In genomic region chr17:21283482-21284318, GRCh38 we compare ENCODE assay signal across 8 cellular contexts. TPM values are rescaled to one million over a fixed set of nuclear protein-coding genes. Genes with fewer than 3 reads are reported as not detected.
DNase-seq lines count a peak whose midpoint lies in the region; ATAC-seq and TF ChIP-seq lines count a peak whose summit lies in the region.

No MANE protein-coding gene starts in this region.

- H3K4me1 Mint-ChIP-seq in activated naive CD8-positive, alpha-beta T cell treated with anti-CD3 and anti-CD28 coated beads, Interleukin-2, amount 10 ng/mL, durations not matched to agents 7 days and 5 days: peaks cover 48% of the 10 kb centered on the region
- peaks cover 47 to 53% of the 10 kb centered on the region in 2 donors for H3K4me1 Mint-ChIP-seq in immature natural killer cell

- no peaks in the 10 kb centered on the region for H3K9me3 Mint-ChIP-seq in activated naive CD8-positive, alpha-beta T cell treated with anti-CD3 and anti-CD28 coated beads, Interleukin-2, amount 10 ng/mL, durations not matched to agents 7 days and 5 days
- H3K9me3 Mint-ChIP-seq in immature natural killer cell: no peaks in the 10 kb centered on the region

- CTCF ChIA-PET in AG04449 (lab: Yijun Ruan, JAX): interaction anchor here (1.1 to 6.1 kb wide), 5 partner anchors 11 to 229 kb away, joined by 3 to 64 read pairs (median 6); partner anchors contain the start of gene DHRS7B

- POLR2A ChIA-PET in AG04449 (lab: Yijun Ruan, JAX): interaction anchor here (1.0 kb wide), 1 partner anchor 228 kb away, joined by 3 read pairs; no protein-coding TSS in a partner anchor
- POLR2A ChIA-PET in activated naive CD8-positive, alpha-beta T cell treated with anti-CD3 and anti-CD28 coated beads, Interleukin-2, amount 10 ng/mL, durations not matched to agents 7 days and 5 days (lab: Charles Lee): interaction anchor here (1.1 kb wide), 1 partner anchor 8 kb away, joined by 4 read pairs; no protein-coding TSS in a partner anchor

- peaks cover 2% of the 10 kb centered on the region for H3K36me3 Mint-ChIP-seq in activated naive CD8-positive, alpha-beta T cell treated with anti-CD3 and anti-CD28 coated beads, Interleukin-2, amount 10 ng/mL, durations not matched to agents 7 days and 5 days
- H3K36me3 Mint-ChIP-seq in immature natural killer cell: no peaks in the 10 kb centered on the region

- peak overlapping the region; percentile 92 for H3K27ac Mint-ChIP-seq in activated naive CD8-positive, alpha-beta T cell treated with anti-CD3 and anti-CD28 coated beads, Interleukin-2, amount 10 ng/mL, durations not matched to agents 7 days and 5 days
- H3K27ac Mint-ChIP-seq in immature natural killer cell: peak overlapping the region; percentile 95 to 100 (median 99)

- TF ChIP-seq CTCF in AG04449 (IDR thresholded peaks at IDR 0.05; ENCODE audit: insufficient read depth, low read length, missing control alignments) (no peak), omental fat pad (IDR thresholded peaks at IDR 0.05) (no peak)

- H3K4me3 ChIP-seq in AG04449 (ENCODE audit: low read depth, low read length): peak overlapping the region; percentile 43

- DNase-seq in AG04449 (ENCODE audit: low read depth, low spot score): no peak
- no peak for DNase-seq in activated naive CD8-positive, alpha-beta T cell treated with anti-CD3 and anti-CD28 coated beads, Interleukin-2, amount 10 ng/mL, durations not matched to agents 7 days and 5 days
- no peak for DNase-seq in immature natural killer cell
- DNase-seq in stimulated activated naive CD8-positive, alpha-beta T cell treated with anti-CD3 and anti-CD28 coated beads, Interleukin-15, Interleukin-2, amounts not matched to agents 100 U/mL and 50 U/mL, for 24 hours: peak; percentile 64
- DNase-seq in omental fat pad (ENCODE audit: low spot score): no peak

- H3K4me3 Mint-ChIP-seq in activated naive CD8-positive, alpha-beta T cell treated with anti-CD3 and anti-CD28 coated beads, Interleukin-2, amount 10 ng/mL, durations not matched to agents 7 days and 5 days: peak overlapping the region; percentile 97
- peak overlapping the region; percentile 92 to 98 (median 96) for H3K4me3 Mint-ChIP-seq in immature natural killer cell

- ATAC-seq in GM18868 (IDR thresholded peaks at IDR 0.05; ENCODE audit: unreplicated experiment): peak; percentile 7
- ATAC-seq in HG03442 (IDR thresholded peaks at IDR 0.05; ENCODE audit: unreplicated experiment): peak; percentile 6
- ATAC-seq in activated naive CD8-positive, alpha-beta T cell treated with anti-CD3 and anti-CD28 coated beads, Interleukin-2, amount 10 ng/mL, durations not matched to agents 7 days and 5 days (ENCODE audit: low read depth): peak; percentile 22
- peak; percentile 0 for ATAC-seq in stimulated activated naive CD8-positive, alpha-beta T cell treated with anti-CD3 and anti-CD28 coated beads, Interleukin-15, Interleukin-2, amounts not matched to agents 100 U/mL and 50 U/mL, for 24 hours
- no peak for ATAC-seq in omental fat pad (ENCODE audit: low FRiP score)
- ATAC-seq in HG03039 (IDR thresholded peaks at IDR 0.05; ENCODE audit: unreplicated experiment): no peak

- H3K27me3 Mint-ChIP-seq in activated naive CD8-positive, alpha-beta T cell treated with anti-CD3 and anti-CD28 coated beads, Interleukin-2, amount 10 ng/mL, durations not matched to agents 7 days and 5 days: no peaks in the 10 kb centered on the region
- H3K27me3 Mint-ChIP-seq in immature natural killer cell (ENCODE audit: low read depth in 3 of 3): peaks cover 14 to 16% (median 15%) of the 10 kb centered on the region in 3 donors

RNA-seq across cellular contexts. Expression of gene MAP2K3, which starts 0.8 kb away (rescaled TPM):
- total RNA-seq in activated naive CD8-positive, alpha-beta T cell treated with anti-CD3 and anti-CD28 coated beads, Interleukin-2, amount 10 ng/mL, durations not matched to agents 7 days and 5 days: 10 to 100 TPM; 53.6 to 56.8 TPM
- 100 to 1,000 TPM in 1 of 3 donors, 10 to 100 TPM in 2; 66.6 to 136 (median 93.9) TPM for polyA plus RNA-seq in immature natural killer cell
- 100 to 1,000 TPM in 1 of 4 donors, 10 to 100 TPM in 3; 36.8 to 170 (median 58.5) TPM for total RNA-seq in omental fat pad

RNA-seq across cellular contexts. Expression of gene NATD1, which starts 30.5 kb away (rescaled TPM):
- 1 to 10 TPM; 5.4 to 5.7 TPM for total RNA-seq in activated naive CD8-positive, alpha-beta T cell treated with anti-CD3 and anti-CD28 coated beads, Interleukin-2, amount 10 ng/mL, durations not matched to agents 7 days and 5 days
- polyA plus RNA-seq in immature natural killer cell: 1 to 10 TPM in 2 of 3 donors, under 1 TPM in 1; 0.57 to 3.4 (median 2.5) TPM
- total RNA-seq in omental fat pad: 10 to 100 TPM in 2 of 4 donors, 1 to 10 TPM in 2; 7.5 to 19.1 (median 9.6) TPM

Comparison
In these comparisons a context has a peak if more than half of its experiments do, and no peak if none do; other contexts are left out.
1. ATAC-seq: peak in GM18868 (single experiment), HG03442 (single experiment), activated naive CD8-positive, alpha-beta T cell treated with anti-CD3 and anti-CD28 coated beads, Interleukin-2, amount 10 ng/mL, durations not matched to agents 7 days and 5 days (single experiment) and stimulated activated naive CD8-positive, alpha-beta T cell treated with anti-CD3 and anti-CD28 coated beads, Interleukin-15, Interleukin-2, amounts not matched to agents 100 U/mL and 50 U/mL, for 24 hours (single experiment); none in omental fat pad (single experiment) and HG03039 (single experiment).